Comparison of ENCODE assay signal across 21 cellular contexts in genomic region chr3:54064486-54064885, GRCh38. TPM values are rescaled to one million over a fixed set of nuclear protein-coding genes. Genes with fewer than 3 reads are reported as not detected.
DNase-seq lines count a peak whose midpoint lies in the region; ATAC-seq lines count a peak whose summit lies in the region.
"Had no signal": no experiment of that assay in that cellular context is flagged by ENCODE, and none has a peak within 500 bp of the region (broad histone marks: within the 10 kb centered on the region; RNA-seq: fewer than 3 reads in every experiment).

No MANE protein-coding gene starts in this region.

- no peak overlapping the region for H3K9ac ChIP-seq in Karpas-422 (ENCODE audit: low read length)
- H3K9ac ChIP-seq: BLaER1 treated with 17β-estradiol and CSF1 and Interleukin-3, amounts not matched to agents 10 nM and 100 nM had no signal

- ATAC-seq in HG03460 (IDR thresholded peaks at IDR 0.05; ENCODE audit: unreplicated experiment): no peak
- ATAC-seq: CD8-positive, alpha-beta T cell; GM12878 had no signal

- no peaks in the 10 kb centered on the region for H3K9me2 ChIP-seq in Karpas-422 (replicated peaks; ENCODE audit: insufficient read depth, low read length)

- H3K4me2 ChIP-seq in Karpas-422 (ENCODE audit: low read depth, low read length, poor library complexity, severe bottlenecking): no peak overlapping the region
- H3K4me2 ChIP-seq: BLaER1 treated with 17β-estradiol and CSF1 and Interleukin-3, amounts not matched to agents 10 nM and 100 nM had no signal

- H3K27me3 ChIP-seq in Karpas-422 (ENCODE audit: low read length): no peaks in the 10 kb centered on the region
- H3K27me3 ChIP-seq: BLaER1 treated with 17β-estradiol and CSF1 and Interleukin-3, amounts not matched to agents 10 nM and 100 nM had no signal

- H3K79me2 ChIP-seq in Karpas-422 (ENCODE audit: low read length): no peaks in the 10 kb centered on the region

- H3K4me1 ChIP-seq in Karpas-422 (ENCODE audit: low read length): peaks cover 2% of the 10 kb centered on the region
- H3K4me1 ChIP-seq: Caco-2 had no signal

- DNase-seq in AG08395 (ENCODE audit: low spot score) (peak; percentile 5), ELF-1 (ENCODE audit: low read depth, low spot score) (peak; percentile 73), islet precursor cell (peak; percentile 75), Karpas-422 (no peak), NCI-H524 (lab: John Stamatoyannopoulos, UW) (no peak)
- DNase-seq: 8988T; ACHN; AML-193; Caco-2; Calu3; CD4-positive, alpha-beta T cell; CD8-positive, alpha-beta T cell; DMS79 treated with DMSO at 0.1 percent for 48 hours; GDM1 had no signal

- H3K9me3 ChIP-seq in Karpas-422 (ENCODE audit: low read length): no peaks in the 10 kb centered on the region
- H3K9me3 ChIP-seq: Caco-2 had no signal

- no peaks in the 10 kb centered on the region for H3K36me3 ChIP-seq in Karpas-422 (ENCODE audit: insufficient read depth, low read length)
- H3K36me3 ChIP-seq: BLaER1 treated with 17β-estradiol and CSF1 and Interleukin-3, amounts not matched to agents 10 nM and 100 nM had no signal

- no peak overlapping the region for H3K4me3 ChIP-seq in Karpas-422 (ENCODE audit: low read length)
- H3K4me3 ChIP-seq: BLaER1 treated with 17β-estradiol and CSF1 and Interleukin-3, amounts not matched to agents 10 nM and 100 nM; GM12878 had no signal

- no peak overlapping the region for H3K27ac ChIP-seq in Karpas-422 (ENCODE audit: low read length)
- H3K27ac ChIP-seq: BLaER1 treated with 17β-estradiol and CSF1 and Interleukin-3, amounts not matched to agents 10 nM and 100 nM; C4-2B had no signal

- H2AFZ ChIP-seq in Karpas-422 (ENCODE audit: low read length): no peak overlapping the region

- H4K20me1 ChIP-seq in Karpas-422 (ENCODE audit: insufficient read depth, low read depth, low read length): no peaks in the 10 kb centered on the region
- H4K20me1 ChIP-seq: BLaER1 treated with 17β-estradiol and CSF1 and Interleukin-3, amounts not matched to agents 10 nM and 100 nM had no signal

RNA-seq across cellular contexts. Expression of gene CACNA2D3, which starts 57.9 kb away (rescaled TPM):
- total RNA-seq in Karpas-422 (2014; rRNA removed; shearing (Covaris generic); ENCODE audit: low replicate concordance): 0.11 TPM in 1 of 2 replicates, not detected in the other
- total RNA-seq: A673; B cell; Caco-2; Calu3; CD8-positive, alpha-beta T cell; G401; GM12878 had no signal

Comparison
In these comparisons a context has a peak if more than half of its experiments do, and no peak if none do; other contexts are left out.
1. DNase-seq: peak in AG08395 (single experiment), ELF-1 (single experiment) and islet precursor cell (single experiment); none in Karpas-422 (single experiment) and NCI-H524 (0 of 2).